Comparison of ENCODE assay signal across 1 cellular context in the genomic region with DNA sequence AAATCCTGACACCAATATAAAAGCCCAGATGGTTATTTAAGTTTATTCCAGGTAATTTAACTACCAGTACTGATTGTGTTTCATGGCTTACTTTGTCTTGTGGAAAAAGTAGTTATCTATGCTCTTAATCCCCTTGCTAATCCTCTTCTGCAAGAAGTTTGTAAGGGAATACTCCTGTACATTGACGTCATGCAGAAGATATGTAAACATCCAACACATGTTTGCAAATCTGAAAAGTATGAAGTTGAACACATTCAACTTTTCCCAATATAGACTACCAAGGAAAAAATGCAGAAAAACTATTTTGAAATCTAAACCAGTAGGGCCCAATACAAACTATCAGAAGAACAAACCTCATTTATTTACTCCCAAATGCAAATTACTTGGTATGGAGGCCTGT.
TF ChIP-seq lines count a peak whose summit lies in the region.

No MANE protein-coding gene starts in this region.

TF ChIP-seq in HEK293, 187 proteins besides CTCF, POLR2A, EP300 and RAD21 (continued from another document):
- TF ChIP-seq ZBTB8A (tag by site-specific recombination; IDR thresholded peaks at IDR 0.05), result no peak
- TF ChIP-seq ZNF791 (tag by site-specific recombination; IDR thresholded peaks at IDR 0.05), result no peak
- TF ChIP-seq ZNF18 (tag by site-specific recombination; IDR thresholded peaks at IDR 0.05), result no peak
- TF ChIP-seq, protein P1, sequence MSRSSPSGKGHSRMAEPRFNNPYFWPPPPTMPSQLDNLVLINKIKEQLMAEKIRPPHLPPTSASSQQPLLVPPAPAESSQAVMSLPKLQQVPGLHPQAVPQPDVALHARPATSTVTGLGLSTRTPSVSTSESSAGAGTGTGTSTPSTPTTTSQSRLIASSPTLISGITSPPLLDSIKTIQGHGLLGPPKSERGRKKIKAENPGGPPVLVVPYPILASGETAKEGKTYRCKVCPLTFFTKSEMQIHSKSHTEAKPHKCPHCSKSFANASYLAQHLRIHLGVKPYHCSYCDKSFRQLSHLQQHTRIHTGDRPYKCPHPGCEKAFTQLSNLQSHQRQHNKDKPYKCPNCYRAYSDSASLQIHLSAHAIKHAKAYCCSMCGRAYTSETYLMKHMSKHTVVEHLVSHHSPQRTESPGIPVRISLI (tag by site-specific recombination; IDR thresholded peaks at IDR 0.05), result peak; percentile 91
- no peak for TF ChIP-seq ZNF580 (tag by site-specific recombination; IDR thresholded peaks at IDR 0.05)
- TF ChIP-seq ZNF560 (tag by site-specific recombination; IDR thresholded peaks at IDR 0.05; ENCODE audit: borderline replicate concordance), result no peak
TF ChIP-seq in HEK293: peak in this region for 47.
